In the genomic region with DNA sequence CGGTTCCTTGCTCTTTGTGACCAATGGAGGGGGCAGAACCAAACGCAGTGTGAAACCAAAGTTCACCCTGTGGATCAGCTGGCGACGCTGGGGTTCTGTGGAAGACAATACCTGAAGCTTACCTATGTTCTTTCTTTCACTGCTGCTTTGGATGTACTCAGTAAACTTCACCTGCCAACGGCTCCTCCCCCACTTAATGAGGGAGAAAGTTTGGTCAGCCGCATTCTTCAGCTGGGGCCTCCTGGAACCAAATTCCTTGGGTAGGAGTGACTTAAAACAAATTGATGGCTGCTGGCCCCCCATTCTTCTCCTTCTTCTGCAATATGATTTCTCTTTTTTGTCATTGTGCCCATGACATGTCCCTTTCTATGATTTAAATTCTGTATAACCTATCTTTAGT, we compare ENCODE assay signal across 24 cellular contexts.
DNase-seq lines count a peak whose midpoint lies in the region; ATAC-seq, FAIRE-seq and TF ChIP-seq lines count a peak whose summit lies in the region.
"Had no signal": no experiment of that assay in that cellular context is flagged by ENCODE, and none has a peak within 500 bp of the region (broad histone marks: within the 10 kb centered on the region; RNA-seq: fewer than 3 reads in every experiment).

No MANE protein-coding gene starts in this region.

- peak; percentile 22 for DNase-seq in H7
- DNase-seq in endodermal cell: peak; percentile 63
- DNase-seq in iPS-NIHi7 (ENCODE audit: extremely low spot score): peak; percentile 35
- peak; percentile 53 to 57 for DNase-seq in thyroid gland
- no peak for DNase-seq in GM10248 (ENCODE audit: extremely low spot score)
- no peak for DNase-seq in kidney
- DNase-seq in NCI-H146 (lab: John Stamatoyannopoulos, UW): no peak
- DNase-seq: CD4-positive, CD25-positive, alpha-beta regulatory T cell; GDM1; NCI-H1048; NCI-H1417; NCI-H1694 treated with DMSO at 0.1 percent for 48 hours; NCI-H2081; NCI-H2227 treated with DMSO at 0.1 percent for 48 hours; NCI-H526 treated with DMSO at 0.1 percent for 48 hours; SHP77 treated with DMSO at 0.1 percent for 48 hours had no signal

- H3K4me3 ChIP-seq in H7 (ENCODE audit: insufficient read depth, low read depth, low read length) (no peak overlapping the region), endodermal cell (ENCODE audit: low read length) (no peak overlapping the region), thyroid gland (replicated peaks in 1 of 3) (no peak overlapping the region), kidney (ENCODE audit: low read length in 2 of 2) (no peak overlapping the region)
- H3K4me3 ChIP-seq: BLaER1, HAP-1, SK-N-MC had no signal

- H3K27me3 Mint-ChIP-seq in endodermal cell (ENCODE audit: insufficient read depth): no peaks in the 10 kb centered on the region
- H3K27me3 Mint-ChIP-seq: CD4-positive, CD25-positive, alpha-beta regulatory T cell had no signal

- no peaks in the 10 kb centered on the region for H3K9me3 Mint-ChIP-seq in endodermal cell
- H3K9me3 Mint-ChIP-seq: CD4-positive, CD25-positive, alpha-beta regulatory T cell; IgD-negative memory B cell had no signal

- ATAC-seq in HG02884 (IDR thresholded peaks at IDR 0.05; ENCODE audit: unreplicated experiment): no peak

- no peak overlapping the region for H3K27ac ChIP-seq in endodermal cell (ENCODE audit: low read depth, low read length)
- H3K27ac ChIP-seq in thyroid gland: peak overlapping the region in 2 of 3 donors; percentile 40 to 45
- no peak overlapping the region for H3K27ac ChIP-seq in kidney (ENCODE audit: low read depth in 2 of 2, low read length in 2 of 2)
- H3K27ac ChIP-seq: BLaER1, KMS-11, SK-N-MC had no signal

- no peaks in the 10 kb centered on the region for H3K9me3 ChIP-seq in endodermal cell (ENCODE audit: control insufficient read depth, low read length)
- H3K9me3 ChIP-seq in thyroid gland: no peaks in the 10 kb centered on the region
- H3K9me3 ChIP-seq in kidney (ENCODE audit: control insufficient read depth in 1 of 2, low read length in 2 of 2): no peaks in the 10 kb centered on the region
- H3K9me3 ChIP-seq: BLaER1, HAP-1 had no signal

- H3K27ac Mint-ChIP-seq in endodermal cell: peak overlapping the region; percentile 80
- H3K27ac Mint-ChIP-seq: CD4-positive, CD25-positive, alpha-beta regulatory T cell; IgD-negative memory B cell had no signal

- TF ChIP-seq POLR2A in thyroid gland (IDR thresholded peaks at IDR 0.05): peak in 1 of 2 donors; percentile 35

- H3K36me3 ChIP-seq in H7 (replicated peaks; ENCODE audit: control insufficient read depth, insufficient read depth, low read length) (no peaks in the 10 kb centered on the region), endodermal cell (ENCODE audit: control insufficient read depth, insufficient read depth, low read length) (peaks cover 66% of the 10 kb centered on the region), thyroid gland (no peaks in the 10 kb centered on the region), kidney (ENCODE audit: control insufficient read depth in 1 of 2, insufficient read depth in 2 of 2, low read length in 2 of 2) (peaks cover 0 to 10% of the 10 kb centered on the region in 2 donors)
- H3K36me3 ChIP-seq: BLaER1, HAP-1 had no signal

- POLR2A ChIA-PET in GM10248 (lab: Yijun Ruan, JAX): no interaction called here

- intact Hi-C loops in thyroid gland (cut with DNase I) (no loop called here), kidney (cut with DNase I) (no loop called here)

- H3K4me3 Mint-ChIP-seq in endodermal cell: no peak overlapping the region
- H3K4me3 Mint-ChIP-seq: CD4-positive, CD25-positive, alpha-beta regulatory T cell; IgD-negative memory B cell had no signal

- peaks cover 13% of the 10 kb centered on the region for H3K4me1 Mint-ChIP-seq in endodermal cell
- H3K4me1 Mint-ChIP-seq: CD4-positive, CD25-positive, alpha-beta regulatory T cell; IgD-negative memory B cell had no signal

- H3K27me3 ChIP-seq in H7 (ENCODE audit: control insufficient read depth, insufficient read depth, low read length): no peaks in the 10 kb centered on the region
- no peaks in the 10 kb centered on the region for H3K27me3 ChIP-seq in endodermal cell (ENCODE audit: control insufficient read depth, insufficient read depth, low read length, poor library complexity, severe bottlenecking)
- no peaks in the 10 kb centered on the region for H3K27me3 ChIP-seq in thyroid gland
- H3K27me3 ChIP-seq: BLaER1 had no signal

- peaks cover 6% of the 10 kb centered on the region for H3K4me1 ChIP-seq in endodermal cell (ENCODE audit: control insufficient read depth, insufficient read depth, low read length)
- H3K4me1 ChIP-seq in thyroid gland: peaks cover 0 to 4% of the 10 kb centered on the region in 2 donors
- peaks cover 0 to 5% of the 10 kb centered on the region in 2 donors for H3K4me1 ChIP-seq in kidney (ENCODE audit: control insufficient read depth in 1 of 2, insufficient read depth in 1 of 2, low read depth in 1 of 2, low read length in 2 of 2)
- H3K4me1 ChIP-seq: BLaER1, HAP-1 had no signal

- CTCF ChIA-PET in GM10248 (lab: Yijun Ruan, JAX): interaction anchor here (0.8 kb wide), 1 partner anchor 19 kb away, joined by 3 read pairs; no protein-coding TSS in a partner anchor

- 85% methylated on average over 5 to 6 of the region's 6 CpGs for WGBS in endodermal cell (ENCODE audit: insufficient coverage in 1 of 2, insufficient read length in 1 of 2), 2 experiments
- 40 to 45% methylated on average over 6 of the region's 6 CpGs for WGBS in thyroid gland, 2 donors

- FAIRE-seq in kidney (lab: Jason Lieb, UNC): no peak
- FAIRE-seq: A204.1, GM12891 had no signal

- H3K9ac ChIP-seq in endodermal cell (ENCODE audit: extremely low read depth, low read length, poor library complexity, severe bottlenecking) (no peak overlapping the region), kidney (ENCODE audit: low read length in 2 of 2) (no peak overlapping the region)
- H3K9ac ChIP-seq: BLaER1, KMS-11 had no signal

- TF ChIP-seq CTCF in endodermal cell (conservative IDR thresholded peaks at IDR 0.05) (no peak), thyroid gland (IDR thresholded peaks at IDR 0.05) (no peak), GM10248 (IDR thresholded peaks at IDR 0.05; ENCODE audit: control extremely low read depth, extremely low read depth, low read depth, missing control alignments) (no peak), kidney (IDR thresholded peaks at IDR 0.05; ENCODE audit: borderline replicate concordance, extremely low read depth, insufficient read depth) (no peak)

- peaks cover 41% of the 10 kb centered on the region for H3K36me3 Mint-ChIP-seq in endodermal cell (ENCODE audit: low read depth)
- H3K36me3 Mint-ChIP-seq: CD4-positive, CD25-positive, alpha-beta regulatory T cell; IgD-negative memory B cell had no signal

Comparison
In these comparisons a context has a peak if more than half of its experiments do, and no peak if none do; other contexts are left out.
1. DNase-seq: peak in H7 (single experiment), endodermal cell (single experiment), iPS-NIHi7 (single experiment) and thyroid gland (2 of 2); none in GM10248 (single experiment), kidney (single experiment) and NCI-H146 (single experiment).
2. H3K27ac ChIP-seq: peak in thyroid gland (2 of 3); none in endodermal cell (single experiment) and kidney (0 of 2).